In the genomic region with DNA sequence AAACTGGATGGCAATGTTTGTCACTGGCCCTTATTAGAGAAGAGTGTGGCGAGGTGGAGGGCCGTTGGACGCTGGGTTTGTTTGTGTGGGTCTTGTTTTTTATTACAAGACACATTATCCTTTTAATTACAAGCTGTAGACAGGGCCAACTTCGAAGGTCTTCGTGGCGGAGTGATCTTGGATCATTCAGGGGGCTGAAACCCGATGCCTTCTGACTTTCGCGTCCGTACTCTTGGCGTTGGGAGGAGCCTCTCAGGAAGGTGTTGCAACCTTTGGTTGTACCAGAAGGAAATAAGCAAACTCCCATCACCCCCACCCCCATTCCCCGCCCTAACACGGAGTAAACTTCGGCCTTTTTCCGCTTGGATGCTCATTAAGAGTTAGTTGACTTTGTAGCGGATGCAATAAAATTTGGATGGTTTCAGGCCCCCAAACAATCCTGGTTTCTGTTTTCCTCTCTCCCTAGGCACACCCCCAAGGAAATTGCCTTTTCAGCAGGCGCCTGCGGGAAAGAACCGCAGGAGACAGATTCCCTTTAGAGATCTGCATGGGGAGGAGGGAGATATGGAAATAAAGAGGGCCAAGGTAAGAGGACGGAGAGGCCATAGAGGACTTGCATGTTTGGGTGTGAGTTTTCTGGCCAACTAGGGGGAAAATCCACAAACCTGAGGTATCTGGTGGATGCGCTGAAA, we compare ENCODE assay signal across 8 cellular contexts.
DNase-seq lines count a peak whose midpoint lies in the region; ATAC-seq, FAIRE-seq and TF ChIP-seq lines count a peak whose summit lies in the region.

No MANE protein-coding gene starts in this region.

- TF ChIP-seq CTCF in GM23338 (conservative IDR thresholded peaks at IDR 0.05; ENCODE audit: low read depth in 2 of 2) (no peak), CD14-positive monocyte (IDR thresholded peaks at IDR 0.05) (no peak)

- peak overlapping the region; percentile 60; the same call in 1 of the 2 replicates for H3K27ac ChIP-seq in GM23338 (ENCODE audit: low read depth)
- H3K27ac ChIP-seq in effector memory CD4-positive, alpha-beta T cell (ENCODE audit: insufficient read depth, low read length, poor library complexity, severe bottlenecking): no peak overlapping the region

- no peaks in the 10 kb centered on the region for H3K36me3 Mint-ChIP-seq in GM23338 (ENCODE audit: low read depth)
- peaks cover 27 to 28% of the 10 kb centered on the region in 2 donors for H3K36me3 Mint-ChIP-seq in CD14-positive monocyte

- H3K27me3 Mint-ChIP-seq in GM23338 (ENCODE audit: insufficient read depth, low read depth, poor library complexity): peaks cover 24% of the 10 kb centered on the region
- H3K27me3 Mint-ChIP-seq in CD14-positive monocyte (ENCODE audit: low read depth in 3 of 3): peaks cover 25 to 27% (median 26%) of the 10 kb centered on the region in 3 donors

- peak; percentile 7 for ATAC-seq in GM23338

- H3F3A ChIP-seq in GM23338 (replicated peaks; ENCODE audit: low read depth): peaks cover 3% of the 10 kb centered on the region; the same call in 1 of the 2 replicates

- peaks cover 78% of the 10 kb centered on the region for H3K27me3 ChIP-seq in GM23338 (ENCODE audit: insufficient read depth)
- peaks cover 96% of the 10 kb centered on the region for H3K27me3 ChIP-seq in effector memory CD4-positive, alpha-beta T cell (replicated peaks; ENCODE audit: control insufficient read depth, insufficient read depth, low read length, poor library complexity, severe bottlenecking)

- H3K4me2 ChIP-seq in GM23338: peak overlapping the region; percentile 86

- H3K9me2 ChIP-seq in GM23338 (ENCODE audit: insufficient read depth): no peaks in the 10 kb centered on the region

- H3K4me3 Mint-ChIP-seq in GM23338 (no peak overlapping the region), CD14-positive monocyte (no peak overlapping the region)

- H3K4me1 Mint-ChIP-seq in GM23338: peaks cover 36% of the 10 kb centered on the region
- peaks cover 36% of the 10 kb centered on the region for H3K4me1 Mint-ChIP-seq in CD14-positive monocyte

- H3K4me1 ChIP-seq in GM23338 (ENCODE audit: insufficient read depth): peaks cover 37% of the 10 kb centered on the region
- H3K4me1 ChIP-seq in effector memory CD4-positive, alpha-beta T cell (ENCODE audit: control insufficient read depth, insufficient read depth, low read length, poor library complexity, severe bottlenecking): peaks cover 21% of the 10 kb centered on the region

- no peaks in the 10 kb centered on the region for H3K9me3 Mint-ChIP-seq in GM23338
- H3K9me3 Mint-ChIP-seq in CD14-positive monocyte: peaks cover 10 to 33% (median 21%) of the 10 kb centered on the region in 7 donors

- H4K20me1 ChIP-seq in GM23338 (replicated peaks; ENCODE audit: insufficient read depth): 0 out of 2 replicates have a peak, but pooled peaks cover 3% of the 10 kb centered on the region

- no peaks in the 10 kb centered on the region for H3K36me3 ChIP-seq in GM23338 (ENCODE audit: insufficient read depth)
- H3K36me3 ChIP-seq in effector memory CD4-positive, alpha-beta T cell (ENCODE audit: control insufficient read depth, insufficient read depth, low read length): no peaks in the 10 kb centered on the region

- DNase-seq in GM23338 (ENCODE audit: low spot score): peak; percentile 84
- DNase-seq in NCI-H2171 treated with DMSO at 0.1 percent for 48 hours (lab: John Stamatoyannopoulos, UW): peak; percentile 88
- no peak for DNase-seq in effector memory CD4-positive, alpha-beta T cell
- DNase-seq in renal cortical epithelial cell (ENCODE audit: low read depth): peak; percentile 93
- DNase-seq in SK-N-DZ (ENCODE audit: low spot score): no peak
- DNase-seq in frontal cortex (ENCODE audit: low spot score in 2 of 2): no peak
- no peak for DNase-seq in CD14-positive monocyte (ENCODE audit: low spot score)
- no peak for DNase-seq in activated CD4-positive, alpha-beta T cell treated with anti-CD3 and anti-CD28 coated beads, Interleukin-2, amount 50 U/mL, for 4 hours

- H3K4me3 ChIP-seq in GM23338: peak overlapping the region; percentile 68
- H3K4me3 ChIP-seq in effector memory CD4-positive, alpha-beta T cell (ENCODE audit: insufficient read depth, low read depth, low read length, poor library complexity, severe bottlenecking): peak overlapping the region; percentile 19

- H3K27ac Mint-ChIP-seq in GM23338: no peak overlapping the region
- H3K27ac Mint-ChIP-seq in CD14-positive monocyte: no peak overlapping the region

- FAIRE-seq in frontal cortex (lab: Jason Lieb, UNC): no peak

- intact Hi-C loops in CD14-positive monocyte (cut with micrococcal nuclease): no loop called here

- H3K9me3 ChIP-seq in effector memory CD4-positive, alpha-beta T cell (ENCODE audit: control insufficient read depth, low read length): peaks cover 10% of the 10 kb centered on the region

- H2AFZ ChIP-seq in GM23338: peak overlapping the region; percentile 78; the same call in 1 of the 2 replicates

- H3K79me2 ChIP-seq in GM23338 (replicated peaks; ENCODE audit: insufficient read depth): no peaks in the 10 kb centered on the region

TF ChIP-seq in GM23338, 12 proteins besides CTCF, POLR2A, EP300 and RAD21 (continues in another document):
- TF ChIP-seq ZNF114 (CRISPR knock-in tag; IDR thresholded peaks at IDR 0.05): no peak
- no peak for TF ChIP-seq ZNF462 (CRISPR knock-in tag; IDR thresholded peaks at IDR 0.05)
- no peak for TF ChIP-seq ZNF331 (CRISPR knock-in tag; IDR thresholded peaks at IDR 0.05; ENCODE audit: low read depth)
- TF ChIP-seq NANOG (IDR thresholded peaks at IDR 0.05; ENCODE audit: borderline replicate concordance): no peak
- no peak for TF ChIP-seq JUNB (IDR thresholded peaks at IDR 0.05; ENCODE audit: unreplicated experiment)
- no peak for TF ChIP-seq EZH2 (IDR thresholded peaks at IDR 0.05; ENCODE audit: low read depth, unreplicated experiment)
- TF ChIP-seq, protein P1, sequence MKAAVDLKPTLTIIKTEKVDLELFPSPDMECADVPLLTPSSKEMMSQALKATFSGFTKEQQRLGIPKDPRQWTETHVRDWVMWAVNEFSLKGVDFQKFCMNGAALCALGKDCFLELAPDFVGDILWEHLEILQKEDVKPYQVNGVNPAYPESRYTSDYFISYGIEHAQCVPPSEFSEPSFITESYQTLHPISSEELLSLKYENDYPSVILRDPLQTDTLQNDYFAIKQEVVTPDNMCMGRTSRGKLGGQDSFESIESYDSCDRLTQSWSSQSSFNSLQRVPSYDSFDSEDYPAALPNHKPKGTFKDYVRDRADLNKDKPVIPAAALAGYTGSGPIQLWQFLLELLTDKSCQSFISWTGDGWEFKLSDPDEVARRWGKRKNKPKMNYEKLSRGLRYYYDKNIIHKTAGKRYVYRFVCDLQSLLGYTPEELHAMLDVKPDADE (IDR thresholded peaks at IDR 0.05): no peak

Comparison
In these comparisons a context has a peak if more than half of its experiments do, and no peak if none do; other contexts are left out.
1. DNase-seq: peak in GM23338 (single experiment), NCI-H2171 treated with DMSO at 0.1 percent for 48 hours (single experiment) and renal cortical epithelial cell (single experiment); none in effector memory CD4-positive, alpha-beta T cell (0 of 3), SK-N-DZ (single experiment), frontal cortex (0 of 2), CD14-positive monocyte (single experiment) and activated CD4-positive, alpha-beta T cell treated with anti-CD3 and anti-CD28 coated beads, Interleukin-2, amount 50 U/mL, for 4 hours (0 of 2).